Comparison of ENCODE assay signal across 8 cellular contexts in genomic region chr2:202238234-202239197, GRCh38. TPM values are rescaled to one million over a fixed set of nuclear protein-coding genes. Genes with fewer than 3 reads are reported as not detected.
DNase-seq lines count a peak whose midpoint lies in the region; ATAC-seq and TF ChIP-seq lines count a peak whose summit lies in the region.

Gene SUMO1 (minus strand): TSS chr2:202238597. CDS start chr2:202238451, 146 bp downstream.

- no peak within 1 kb of the TSS for H2AK5ac ChIP-seq in mesenchymal stem cell (ENCODE audit: low read length, severe bottlenecking)

- ATAC-seq in GM21390 (IDR thresholded peaks at IDR 0.05; ENCODE audit: unreplicated experiment), result peak; percentile 98

- H3K23ac ChIP-seq in mesenchymal stem cell (ENCODE audit: low read length in 2 of 2), result no peak within 1 kb of the TSS

- H3K14ac ChIP-seq in mesenchymal stem cell (ENCODE audit: low read length in 2 of 2), result peak within 1 kb of the TSS in 1 of 2 experiments; percentile 86

- H2AFZ ChIP-seq in mesenchymal stem cell (ENCODE audit: low read depth, low read length), result peak within 1 kb of the TSS; percentile 99

- peak; percentile 88 to 89 for DNase-seq in Caco-2
- peak; percentile 94 for DNase-seq in NT2/D1 (ENCODE audit: low read depth, low spot score)
- DNase-seq in activated CD8-positive, alpha-beta memory T cell treated with anti-CD3 and anti-CD28 coated beads, Interleukin-2, amount 50 U/mL, for 1 hour (ENCODE audit: extremely low read depth), result peak; percentile 72
- peak; percentile 93 for DNase-seq in mesenchymal stem cell
- peak; percentile 84 for DNase-seq in stimulated activated CD8-positive, alpha-beta memory T cell treated with anti-CD3 and anti-CD28 coated beads, Interleukin-12 subunit alpha, Interleukin-12 subunit beta, amount 100 ng/mL, for 4 hours (ENCODE audit: low read depth)

- peak within 1 kb of the TSS; percentile 94 to 96 for H3K4ac ChIP-seq in mesenchymal stem cell (ENCODE audit: low read depth in 1 of 2, low read length in 2 of 2)

- H3K4me3 ChIP-seq in Caco-2 (ENCODE audit: low read depth, low read length), result peak within 1 kb of the TSS; percentile 54
- peak within 1 kb of the TSS; percentile 99 for H3K4me3 ChIP-seq in HUES48 (ENCODE audit: low read depth, low read length)
- peak within 1 kb of the TSS; percentile 94 for H3K4me3 ChIP-seq in NT2/D1 (ENCODE audit: insufficient read length, low read depth)
- peak within 1 kb of the TSS; percentile 97 for H3K4me3 ChIP-seq in endocrine pancreas (ENCODE audit: control insufficient read depth, insufficient read depth, low read length)
- H3K4me3 ChIP-seq in mesenchymal stem cell (ENCODE audit: insufficient read depth in 1 of 2, low read depth in 1 of 2, low read length in 2 of 2), result peak within 1 kb of the TSS; percentile 90 to 94

- H3K27ac Mint-ChIP-seq in Caco-2 (ENCODE audit: unreplicated experiment), result peak within 1 kb of the TSS; percentile 93

- no peak within 1 kb of the TSS for H2BK12ac ChIP-seq in mesenchymal stem cell (ENCODE audit: low read length in 2 of 2)

- no peak for TF ChIP-seq CTCF in Caco-2 (IDR thresholded peaks at IDR 0.05; ENCODE audit: insufficient read depth in 1 of 2, low read depth in 1 of 2, low read length in 1 of 2, severe bottlenecking in 1 of 2, unreplicated experiment in 1 of 2)

- BruUV-seq in Caco-2 (replicated peaks; lab: Mats Ljungman, UMichigan), result TSS peak; percentile 97

- no peaks in the 10 kb centered on the region for H3K27me3 Mint-ChIP-seq in Caco-2 (ENCODE audit: insufficient read depth, unreplicated experiment)

- POLR2A ChIA-PET in Caco-2 (lab: Charles Lee), result no interaction called here

- peaks cover 16% of the 10 kb centered on the region for H3K36me3 Mint-ChIP-seq in Caco-2 (ENCODE audit: insufficient read depth, unreplicated experiment)

- CTCF ChIA-PET in Caco-2 (lab: Charles Lee), result no interaction called here

- WGBS in mesenchymal stem cell, result 11% methylated on average over 28 of the region's 54 CpGs

- H3K4me2 ChIP-seq in mesenchymal stem cell (ENCODE audit: low read length, poor library complexity, severe bottlenecking), result peak within 1 kb of the TSS; percentile 84

- no peaks in the 10 kb centered on the region for H3K79me1 ChIP-seq in mesenchymal stem cell (replicated peaks; ENCODE audit: low read length, poor library complexity, severe bottlenecking)

- peak within 1 kb of the TSS; percentile 24 for H2BK5ac ChIP-seq in mesenchymal stem cell (ENCODE audit: low read depth, low read length, poor library complexity, severe bottlenecking)

- H3K4me1 ChIP-seq in Caco-2, result peaks cover 8% of the 10 kb centered on the region
- H3K4me1 ChIP-seq in HUES48 (ENCODE audit: control insufficient read depth, insufficient read depth, low read length), result peaks cover 6% of the 10 kb centered on the region
- no peaks in the 10 kb centered on the region for H3K4me1 ChIP-seq in NT2/D1 (ENCODE audit: insufficient read depth, insufficient read length)
- H3K4me1 ChIP-seq in endocrine pancreas (ENCODE audit: control insufficient read depth, insufficient read depth, low read length), result peaks cover 6% of the 10 kb centered on the region
- H3K4me1 ChIP-seq in mesenchymal stem cell (ENCODE audit: control insufficient read depth, insufficient read depth, low read depth, low read length), result peaks cover 8% of the 10 kb centered on the region

- H4K8ac ChIP-seq in mesenchymal stem cell (ENCODE audit: low read length), result peak within 1 kb of the TSS; percentile 100

- peak within 1 kb of the TSS; percentile 91 to 92 for H3K18ac ChIP-seq in mesenchymal stem cell (ENCODE audit: low read depth in 1 of 2, low read length in 2 of 2)

- intact Hi-C loops in Caco-2 (cut with micrococcal nuclease; ENCODE audit: unreplicated experiment), result loop anchor here (1.0 kb wide), 1 partner anchor 27 kb away; the partner anchor contains the start of gene NOP58

- H3K9me3 ChIP-seq in Caco-2 (no peaks in the 10 kb centered on the region), HUES48 (ENCODE audit: control insufficient read depth, insufficient read depth, low read length) (no peaks in the 10 kb centered on the region), NT2/D1 (ENCODE audit: insufficient read depth, low read length) (no peaks in the 10 kb centered on the region), endocrine pancreas (ENCODE audit: control insufficient read depth, low read length) (no peaks in the 10 kb centered on the region), mesenchymal stem cell (ENCODE audit: control insufficient read depth, low read length) (no peaks in the 10 kb centered on the region)

- peak within 1 kb of the TSS; percentile 99 for H3K27ac ChIP-seq in HUES48 (ENCODE audit: low read depth, low read length)
- H3K27ac ChIP-seq in mesenchymal stem cell (ENCODE audit: low read length, poor library complexity, severe bottlenecking), result peak within 1 kb of the TSS; percentile 73

- H3K4me3 Mint-ChIP-seq in Caco-2 (ENCODE audit: unreplicated experiment), result peak within 1 kb of the TSS; percentile 96

- H3K9ac ChIP-seq in HUES48 (ENCODE audit: low read depth, low read length) (peak within 1 kb of the TSS; percentile 95), NT2/D1 (ENCODE audit: insufficient read length, low read depth) (peak within 1 kb of the TSS; percentile 97), endocrine pancreas (ENCODE audit: control insufficient read depth, insufficient read depth, low read length) (peak within 1 kb of the TSS; percentile 86), mesenchymal stem cell (ENCODE audit: low read length) (peak within 1 kb of the TSS; percentile 94)

- H2BK120ac ChIP-seq in mesenchymal stem cell (ENCODE audit: low read depth, low read length), result peak within 1 kb of the TSS; percentile 76

- peak within 1 kb of the TSS; percentile 70 for H2BK15ac ChIP-seq in mesenchymal stem cell (ENCODE audit: low read depth, poor library complexity, severe bottlenecking)

- no peaks in the 10 kb centered on the region for H3K9me3 Mint-ChIP-seq in Caco-2 (ENCODE audit: unreplicated experiment)

- H4K91ac ChIP-seq in mesenchymal stem cell (ENCODE audit: low read length), result peak within 1 kb of the TSS; percentile 45

- no peaks in the 10 kb centered on the region for H3K4me1 Mint-ChIP-seq in Caco-2 (ENCODE audit: low read depth, unreplicated experiment)

- H3K27me3 ChIP-seq in Caco-2 (replicated peaks; ENCODE audit: control insufficient read depth, insufficient read depth, low read length) (no peaks in the 10 kb centered on the region), HUES48 (ENCODE audit: control insufficient read depth, insufficient read depth, low read length) (no peaks in the 10 kb centered on the region), NT2/D1 (ENCODE audit: insufficient read depth, insufficient read length) (no peaks in the 10 kb centered on the region), endocrine pancreas (ENCODE audit: control insufficient read depth, insufficient read depth, low read length) (no peaks in the 10 kb centered on the region), mesenchymal stem cell (ENCODE audit: control insufficient read depth in 1 of 2, insufficient read depth in 1 of 2, low read length in 2 of 2) (no peaks in the 10 kb centered on the region)

- no peaks in the 10 kb centered on the region for H3K36me3 ChIP-seq in Caco-2 (ENCODE audit: control insufficient read depth, insufficient read depth, low read length)
- H3K36me3 ChIP-seq in HUES48 (ENCODE audit: control insufficient read depth, insufficient read depth, low read length), result peaks cover 2% of the 10 kb centered on the region; the same call in 1 of the 2 replicates
- peaks cover 8% of the 10 kb centered on the region for H3K36me3 ChIP-seq in NT2/D1 (ENCODE audit: insufficient read depth, insufficient read length, low read length)
- no peaks in the 10 kb centered on the region for H3K36me3 ChIP-seq in endocrine pancreas (ENCODE audit: control insufficient read depth, insufficient read depth, low read length)
- no peaks in the 10 kb centered on the region for H3K36me3 ChIP-seq in mesenchymal stem cell (ENCODE audit: control insufficient read depth in 1 of 2, insufficient read depth in 2 of 2, low read depth in 1 of 2, low read length in 2 of 2)

RNA-seq across cellular contexts. Expression of gene SUMO1, which starts in this region (rescaled TPM):
- total RNA-seq in Caco-2 (2022), result 137 and 143 TPM in 2 replicates
- polyA plus RNA-seq in mesenchymal stem cell (2013, experiment 1 of 2), result 159 TPM
- 162 TPM for polyA plus RNA-seq in mesenchymal stem cell (2013, experiment 2 of 2)

Comparison
In these comparisons a context has a peak if more than half of its experiments do, and no peak if none do; other contexts are left out.
1. Peak in every context shown above with its lines: DNase-seq, ATAC-seq, H3K4me3 ChIP-seq and H3K27ac ChIP-seq.